23 cellular contexts compared by ENCODE assay signal in the genomic region with DNA sequence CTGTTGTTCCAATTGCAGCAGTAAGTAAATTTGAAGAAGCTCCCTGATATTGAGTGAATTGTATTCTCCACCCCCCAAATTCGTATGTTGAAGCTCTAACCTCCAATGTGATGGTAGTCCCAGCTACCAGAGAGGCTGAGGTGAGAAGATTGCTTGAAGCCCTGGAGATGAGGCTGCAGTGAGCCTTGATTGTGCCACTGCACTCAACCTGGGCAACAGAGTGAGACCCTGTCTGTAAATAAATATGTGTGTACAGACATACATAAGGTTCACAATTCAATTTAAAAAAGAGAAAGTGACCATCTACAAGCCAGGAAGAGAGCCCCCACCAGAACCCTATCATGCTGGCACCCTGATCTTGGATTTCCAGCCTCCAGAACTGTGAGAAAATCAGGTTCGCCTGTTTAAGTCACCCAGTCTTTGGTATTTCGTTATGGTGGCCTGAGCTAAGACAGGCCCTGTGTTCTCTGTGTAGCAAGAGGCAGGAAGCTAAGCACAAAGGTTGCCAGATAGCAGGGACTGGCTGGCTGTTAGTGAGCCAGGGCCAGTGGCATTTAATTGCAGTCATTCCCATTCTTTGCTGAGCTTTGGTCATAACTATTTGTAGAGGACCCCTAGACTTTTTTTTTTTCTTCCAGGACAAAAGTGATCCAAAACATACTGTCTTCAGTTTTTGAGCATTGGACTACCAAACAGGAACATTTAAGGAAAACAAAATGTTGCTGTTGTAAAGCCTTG. TPM values are rescaled to one million over a fixed set of nuclear protein-coding genes. Genes with fewer than 3 reads are reported as not detected.
DNase-seq lines count a peak whose midpoint lies in the region; ATAC-seq, FAIRE-seq and TF ChIP-seq lines count a peak whose summit lies in the region.
"Had no signal": no experiment of that assay in that cellular context is flagged by ENCODE, and none has a peak within 500 bp of the region (broad histone marks: within the 10 kb centered on the region; RNA-seq: fewer than 3 reads in every experiment).

No MANE protein-coding gene starts in this region.

- intact Hi-C loops in left cardiac atrium (cut with DNase I), result no loop called here

- no peak for DNase-seq in GM18507 (ENCODE audit: extremely low spot score, insufficient read length, low read depth)
- peak; percentile 9 for DNase-seq in NAMALWA (ENCODE audit: low spot score)
- peak; percentile 32 for DNase-seq in left cardiac atrium
- DNase-seq in neural crest cell (ENCODE audit: low read depth, low spot score), result peak; percentile 2
- no peak for DNase-seq in activated effector memory CD4-positive, alpha-beta T cell treated with Interleukin-2 at 50 U/mL for 16 hours
- no peak for DNase-seq in Ammon's horn (ENCODE audit: low spot score)
- DNase-seq: activated CD4-positive, alpha-beta T cell treated with anti-CD3 and anti-CD28 coated beads, Interleukin-2, amount 10 ng/mL, durations not matched to agents 7 days and 5 days; activated CD8-positive, alpha-beta memory T cell treated with anti-CD3 and anti-CD28 coated beads, Interleukin-2, amount 50 U/mL, for 48 hours; activated gamma-delta T cell; amniotic stem cell; Caco-2; esophagus squamous epithelium; H9; immature natural killer cell; naive B cell; NCI-H2029; pancreas; stimulated activated CD4-positive, alpha-beta T cell treated with anti-CD3 and anti-CD28 coated beads, Interleukin-1b, Interleukin-23, amount 100 ng/mL, for 48 hours; stimulated activated naive CD4-positive, alpha-beta T cell; T-cell; tibial artery had no signal

- peak overlapping the region; percentile 91 for H3K27ac Mint-ChIP-seq in neural crest cell (ENCODE audit: unreplicated experiment)
- H3K27ac Mint-ChIP-seq: activated CD4-positive, alpha-beta T cell treated with anti-CD3 and anti-CD28 coated beads, Interleukin-2, amount 10 ng/mL, durations not matched to agents 7 days and 5 days; H9; immature natural killer cell; T-cell had no signal

- TF ChIP-seq CTCF in neural crest cell (conservative IDR thresholded peaks at IDR 0.05), result no peak

- FAIRE-seq in GM18507 (lab: Jason Lieb, UNC), result peak; percentile 21
- FAIRE-seq: pancreas had no signal

- H3K4me3 Mint-ChIP-seq in neural crest cell, result no peak overlapping the region
- H3K4me3 Mint-ChIP-seq: activated CD4-positive, alpha-beta T cell treated with anti-CD3 and anti-CD28 coated beads, Interleukin-2, amount 10 ng/mL, durations not matched to agents 7 days and 5 days; central memory CD8-positive, alpha-beta T cell; immature natural killer cell; naive B cell; T-cell had no signal

- H3K4me1 Mint-ChIP-seq in neural crest cell, result peaks cover 71% of the 10 kb centered on the region
- H3K4me1 Mint-ChIP-seq: activated CD4-positive, alpha-beta T cell treated with anti-CD3 and anti-CD28 coated beads, Interleukin-2, amount 10 ng/mL, durations not matched to agents 7 days and 5 days; central memory CD8-positive, alpha-beta T cell had no signal

- H3K36me3 Mint-ChIP-seq in neural crest cell (ENCODE audit: low read depth), result no peaks in the 10 kb centered on the region
- H3K36me3 Mint-ChIP-seq: immature natural killer cell, naive B cell, T-cell had no signal

- peak; percentile 62 to 90 for ATAC-seq in left cardiac atrium
- no peak for ATAC-seq in HG03439 (IDR thresholded peaks at IDR 0.05; ENCODE audit: unreplicated experiment)
- ATAC-seq: T-cell had no signal

- no peaks in the 10 kb centered on the region for H3K27me3 Mint-ChIP-seq in neural crest cell (ENCODE audit: low read depth)
- H3K27me3 Mint-ChIP-seq: activated CD4-positive, alpha-beta T cell treated with anti-CD3 and anti-CD28 coated beads, Interleukin-2, amount 10 ng/mL, durations not matched to agents 7 days and 5 days; central memory CD8-positive, alpha-beta T cell; naive B cell had no signal

- H3K9me3 Mint-ChIP-seq in neural crest cell, result no peaks in the 10 kb centered on the region
- H3K9me3 Mint-ChIP-seq: activated CD4-positive, alpha-beta T cell treated with anti-CD3 and anti-CD28 coated beads, Interleukin-2, amount 10 ng/mL, durations not matched to agents 7 days and 5 days; central memory CD8-positive, alpha-beta T cell; H9; immature natural killer cell; naive B cell; T-cell had no signal

RNA-seq across cellular contexts. Expression of a gene that starts 45.6 kb away (rescaled TPM):
- total RNA-seq in left cardiac atrium (10 to 100 TPM; 10.5 to 15.2 TPM), neural crest cell (148 and 152 TPM in 2 replicates)

Comparison
In these comparisons a context has a peak if more than half of its experiments do, and no peak if none do; other contexts are left out.
1. DNase-seq: peak in NAMALWA (single experiment), left cardiac atrium (single experiment) and neural crest cell (single experiment); none in GM18507 (single experiment), activated effector memory CD4-positive, alpha-beta T cell treated with Interleukin-2 at 50 U/mL for 16 hours (single experiment) and Ammon's horn (single experiment).